ENCODE assay signal across 12 cellular contexts in the genomic region with DNA sequence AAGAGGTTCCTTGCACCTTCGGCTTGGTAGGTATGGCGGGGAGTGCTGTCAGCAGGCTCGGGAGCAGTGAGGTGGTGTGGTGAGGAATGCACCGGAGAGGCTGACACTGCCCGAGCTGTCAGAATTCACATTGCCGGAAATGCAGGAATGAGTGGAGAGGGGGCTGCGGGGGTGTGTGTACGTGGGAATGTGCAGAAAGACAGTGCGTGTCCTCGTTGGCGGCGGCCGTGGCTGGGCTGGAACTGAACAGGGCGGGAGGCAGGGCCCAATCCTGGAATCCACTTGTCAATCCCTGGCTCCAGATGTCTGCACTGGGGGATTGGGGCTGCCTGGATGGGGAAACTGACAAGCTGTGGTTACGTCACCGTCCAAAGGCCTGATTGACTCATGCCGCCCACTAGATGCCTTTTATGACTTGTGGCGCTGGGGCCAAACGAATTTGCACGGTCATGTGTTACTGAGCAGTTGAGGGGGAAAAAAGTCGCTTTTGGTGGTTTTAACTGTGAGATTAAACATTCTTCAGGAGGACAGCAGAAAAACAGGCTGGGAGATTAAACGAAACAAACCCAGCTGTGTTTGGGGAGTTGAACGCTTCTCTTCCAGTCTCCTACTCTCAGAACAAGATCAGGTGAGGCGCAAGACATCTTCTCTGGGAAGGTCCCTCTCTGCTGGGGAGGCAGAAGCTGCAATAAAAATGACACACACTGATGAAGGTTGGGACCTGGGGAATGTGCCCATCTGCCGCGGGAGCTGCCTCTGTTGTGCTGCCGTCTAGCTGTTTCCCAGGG.
DNase-seq lines count a peak whose midpoint lies in the region; ATAC-seq, FAIRE-seq and TF ChIP-seq lines count a peak whose summit lies in the region.
"Had no signal": no experiment of that assay in that cellular context is flagged by ENCODE, and none has a peak within 500 bp of the region (broad histone marks: within the 10 kb centered on the region; RNA-seq: fewer than 3 reads in every experiment).

No MANE protein-coding gene starts in this region.

- peak overlapping the region; percentile 70 for H3K4me2 ChIP-seq in astrocyte (ENCODE audit: low read length)

- H3K27ac ChIP-seq in astrocyte (ENCODE audit: low read depth, low read length), result peak overlapping the region; percentile 66
- peak overlapping the region; percentile 32 for H3K27ac ChIP-seq in subcutaneous abdominal adipose tissue (ENCODE audit: low read depth, low read length)

- peaks cover 6% of the 10 kb centered on the region for H3K27me3 Mint-ChIP-seq in astrocyte (ENCODE audit: low read depth, unreplicated experiment)
- peaks cover 3% of the 10 kb centered on the region for H3K27me3 Mint-ChIP-seq in activated CD8-positive, alpha-beta T cell treated with anti-CD3 and anti-CD28 coated beads, Interleukin-2, amount 10 ng/mL, durations not matched to agents 7 days and 5 days (ENCODE audit: low read depth)

- peak; percentile 29 for FAIRE-seq in astrocyte (lab: Jason Lieb, UNC)

- no peaks in the 10 kb centered on the region for H3K79me2 ChIP-seq in astrocyte (ENCODE audit: insufficient read depth, low read length)

- H3K36me3 ChIP-seq in astrocyte (ENCODE audit: insufficient read depth, low read length) (no peaks in the 10 kb centered on the region), subcutaneous abdominal adipose tissue (ENCODE audit: control insufficient read depth in 5 of 5, insufficient read depth in 5 of 5, low read length in 5 of 5) (no peaks in the 10 kb centered on the region)

- H3K36me3 Mint-ChIP-seq in astrocyte (ENCODE audit: low read depth, unreplicated experiment), result no peaks in the 10 kb centered on the region
- H3K36me3 Mint-ChIP-seq in activated CD8-positive, alpha-beta T cell treated with anti-CD3 and anti-CD28 coated beads, Interleukin-2, amount 10 ng/mL, durations not matched to agents 7 days and 5 days (ENCODE audit: low read depth), result no peaks in the 10 kb centered on the region

- H3K4me1 Mint-ChIP-seq in astrocyte (ENCODE audit: low read depth, unreplicated experiment), result peaks cover 36% of the 10 kb centered on the region
- no peaks in the 10 kb centered on the region for H3K4me1 Mint-ChIP-seq in activated CD8-positive, alpha-beta T cell treated with anti-CD3 and anti-CD28 coated beads, Interleukin-2, amount 10 ng/mL, durations not matched to agents 7 days and 5 days (ENCODE audit: low read depth)
- H3K4me1 Mint-ChIP-seq: stimulated activated naive CD8-positive, alpha-beta T cell treated with anti-CD3 and anti-CD28 coated beads, Interleukin-15, amount 100 ng/mL, for 72 hours had no signal

- CTCF ChIA-PET in HEK293T (lab: Yijun Ruan, JAX), result interaction anchor here (0.6 to 1.3 kb wide), 2 partner anchors 48 to 135 kb away, joined by 3 read pairs; no protein-coding TSS in a partner anchor
- CTCF ChIA-PET in activated CD8-positive, alpha-beta T cell treated with anti-CD3 and anti-CD28 coated beads, Interleukin-2, amount 10 ng/mL, durations not matched to agents 7 days and 5 days (lab: Charles Lee), result no interaction called here

- H3K4me3 ChIP-seq in astrocyte (ENCODE audit: insufficient read depth, low read depth, low read length), result peak overlapping the region; percentile 24
- no peak overlapping the region for H3K4me3 ChIP-seq in subcutaneous abdominal adipose tissue (ENCODE audit: low read depth in 1 of 5, low read length in 5 of 5)
- H3K4me3 ChIP-seq: skin epidermis had no signal

- H3K9me3 Mint-ChIP-seq in astrocyte (ENCODE audit: unreplicated experiment), result no peaks in the 10 kb centered on the region
- no peaks in the 10 kb centered on the region for H3K9me3 Mint-ChIP-seq in activated CD8-positive, alpha-beta T cell treated with anti-CD3 and anti-CD28 coated beads, Interleukin-2, amount 10 ng/mL, durations not matched to agents 7 days and 5 days (ENCODE audit: insufficient read depth)
- H3K9me3 Mint-ChIP-seq: stimulated activated naive CD8-positive, alpha-beta T cell treated with anti-CD3 and anti-CD28 coated beads, Interleukin-15, amount 100 ng/mL, for 72 hours had no signal

- POLR2A ChIA-PET in HEK293T (lab: Yijun Ruan, JAX), result no interaction called here
- POLR2A ChIA-PET in activated CD8-positive, alpha-beta T cell treated with anti-CD3 and anti-CD28 coated beads, Interleukin-2, amount 10 ng/mL, durations not matched to agents 7 days and 5 days (lab: Charles Lee), result interaction anchor here (0.6 kb wide), 1 partner anchor 27 kb away, joined by 3 read pairs; no protein-coding TSS in a partner anchor

- peaks cover 21% of the 10 kb centered on the region for H3K27me3 ChIP-seq in astrocyte (ENCODE audit: insufficient read depth, low read length)
- H3K27me3 ChIP-seq in subcutaneous abdominal adipose tissue (ENCODE audit: control insufficient read depth in 5 of 5, insufficient read depth in 4 of 5, low read length in 5 of 5), result no peaks in the 10 kb centered on the region

- peak overlapping the region; percentile 89 for H3K27ac Mint-ChIP-seq in astrocyte (ENCODE audit: unreplicated experiment)
- no peak overlapping the region for H3K27ac Mint-ChIP-seq in activated CD8-positive, alpha-beta T cell treated with anti-CD3 and anti-CD28 coated beads, Interleukin-2, amount 10 ng/mL, durations not matched to agents 7 days and 5 days

- DNase-seq in HEK293T (ENCODE audit: extremely low spot score) (no peak), astrocyte (ENCODE audit: low read depth) (peak; percentile 97), islet precursor cell (peak; percentile 89), NCI-H128 (lab: John Stamatoyannopoulos, UW; ENCODE audit: unreplicated experiment) (no peak), activated gamma-delta T cell (lab: John Stamatoyannopoulos, UW) (no peak)
- no peak for DNase-seq in activated CD8-positive, alpha-beta T cell treated with anti-CD3 and anti-CD28 coated beads, Interleukin-2, amount 10 ng/mL, durations not matched to agents 7 days and 5 days
- DNase-seq: activated naive CD4-positive, alpha-beta T cell; stimulated activated naive CD8-positive, alpha-beta T cell treated with anti-CD3 and anti-CD28 coated beads, Interleukin-15, amount 100 ng/mL, for 72 hours; T-helper 1 cell had no signal

- no peak for ATAC-seq in activated CD8-positive, alpha-beta T cell treated with anti-CD3 and anti-CD28 coated beads, Interleukin-2, amount 10 ng/mL, durations not matched to agents 7 days and 5 days
- ATAC-seq in HG03565 (IDR thresholded peaks at IDR 0.05; ENCODE audit: unreplicated experiment), result no peak
- ATAC-seq: stimulated activated naive CD8-positive, alpha-beta T cell treated with anti-CD3 and anti-CD28 coated beads, Interleukin-15, amount 100 ng/mL, for 72 hours had no signal

- no peaks in the 10 kb centered on the region for H4K20me1 ChIP-seq in astrocyte (ENCODE audit: insufficient read depth, low read length)

- H3K9ac ChIP-seq in astrocyte (ENCODE audit: low read length), result peak overlapping the region; percentile 66
- no peak overlapping the region for H3K9ac ChIP-seq in subcutaneous abdominal adipose tissue (ENCODE audit: low read length in 5 of 5)

- H3K4me3 Mint-ChIP-seq in astrocyte (ENCODE audit: unreplicated experiment), result peak overlapping the region; percentile 35
- no peak overlapping the region for H3K4me3 Mint-ChIP-seq in activated CD8-positive, alpha-beta T cell treated with anti-CD3 and anti-CD28 coated beads, Interleukin-2, amount 10 ng/mL, durations not matched to agents 7 days and 5 days
- H3K4me3 Mint-ChIP-seq: stimulated activated naive CD8-positive, alpha-beta T cell treated with anti-CD3 and anti-CD28 coated beads, Interleukin-15, amount 100 ng/mL, for 72 hours had no signal

- peaks cover 21% of the 10 kb centered on the region for H3K4me1 ChIP-seq in astrocyte (ENCODE audit: insufficient read depth, low read length)
- H3K4me1 ChIP-seq in subcutaneous abdominal adipose tissue (ENCODE audit: control insufficient read depth in 5 of 5, insufficient read depth in 5 of 5, low read length in 5 of 5), result peaks cover 15 to 51% (median 39%) of the 10 kb centered on the region in 5 donors

- TF ChIP-seq CTCF in astrocyte (IDR thresholded peaks at IDR 0.05; ENCODE audit: insufficient read depth, low read depth, low read length), result no peak

- H3K9me3 ChIP-seq in astrocyte (ENCODE audit: insufficient read depth, low read depth, low read length), result no peaks in the 10 kb centered on the region
- H3K9me3 ChIP-seq in subcutaneous abdominal adipose tissue (ENCODE audit: control insufficient read depth in 5 of 5, low read length in 5 of 5), result no peaks in the 10 kb centered on the region

- peak overlapping the region; percentile 3 for H2AFZ ChIP-seq in astrocyte (ENCODE audit: low read depth, low read length)

TF ChIP-seq in HEK293T, 16 proteins besides CTCF, POLR2A, EP300 and RAD21:
- 0 out of 2 replicates have a peak, but pooled peaks have one; percentile 15 for TF ChIP-seq PKNOX1 (IDR thresholded peaks at IDR 0.05)
- no peak for TF ChIP-seq HDGF (IDR thresholded peaks at IDR 0.05; ENCODE audit: borderline replicate concordance)

Comparison
In these comparisons a context has a peak if more than half of its experiments do, and no peak if none do; other contexts are left out.
1. DNase-seq: peak in astrocyte (single experiment) and islet precursor cell (single experiment); none in HEK293T (single experiment), activated CD8-positive, alpha-beta T cell treated with anti-CD3 and anti-CD28 coated beads, Interleukin-2, amount 10 ng/mL, durations not matched to agents 7 days and 5 days (single experiment), NCI-H128 (single experiment) and activated gamma-delta T cell (single experiment).